Comparison of ENCODE assay signal across 16 cellular contexts in the genomic region with DNA sequence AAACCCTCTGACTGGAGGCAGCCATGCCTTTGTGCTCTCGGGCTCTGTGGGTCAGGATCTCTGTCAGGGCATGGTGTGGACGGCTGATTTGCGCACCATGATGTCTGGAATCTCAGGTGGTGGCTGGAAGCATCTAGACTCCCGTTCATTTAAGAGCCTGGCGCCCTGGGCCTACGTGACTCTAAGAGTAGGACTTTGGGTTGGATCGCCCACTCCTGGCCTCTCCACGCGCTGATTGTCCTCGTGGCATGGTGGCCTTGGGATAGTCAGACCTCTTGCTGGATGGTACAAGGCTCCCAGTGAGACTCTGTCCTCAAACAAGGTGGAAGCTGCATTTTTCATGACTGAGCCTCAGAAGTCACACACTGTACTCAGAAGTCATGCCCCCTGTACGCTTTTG.
DNase-seq lines count a peak whose midpoint lies in the region; ATAC-seq and TF ChIP-seq lines count a peak whose summit lies in the region.
"Had no signal": no experiment of that assay in that cellular context is flagged by ENCODE, and none has a peak within 500 bp of the region (broad histone marks: within the 10 kb centered on the region; RNA-seq: fewer than 3 reads in every experiment).

No MANE protein-coding gene starts in this region.

- no peaks in the 10 kb centered on the region for H3K4me1 Mint-ChIP-seq in activated CD4-positive, alpha-beta T cell treated with anti-CD3 and anti-CD28 coated beads, Interleukin-2, amount 10 ng/mL, durations not matched to agents 24 days and 14 days

- H3K36me3 Mint-ChIP-seq in activated CD4-positive, alpha-beta T cell treated with anti-CD3 and anti-CD28 coated beads, Interleukin-2, amount 10 ng/mL, durations not matched to agents 24 days and 14 days (ENCODE audit: low read depth): peaks cover 16% of the 10 kb centered on the region

- no peak overlapping the region for H3K27ac Mint-ChIP-seq in activated CD4-positive, alpha-beta T cell treated with anti-CD3 and anti-CD28 coated beads, Interleukin-2, amount 10 ng/mL, durations not matched to agents 24 days and 14 days
- H3K27ac Mint-ChIP-seq: CD4-positive, alpha-beta memory T cell had no signal

- intact Hi-C loops in posterior vena cava (cut with DNase I): no loop called here
- intact Hi-C loops in activated CD4-positive, alpha-beta T cell treated with anti-CD3 and anti-CD28 coated beads, Interleukin-2, amount 10 ng/mL, durations not matched to agents 24 days and 14 days (cut with micrococcal nuclease): no loop called here
- intact Hi-C loops in left colon (cut with DNase I, micrococcal nuclease): no loop called here

- no peaks in the 10 kb centered on the region for H3K27me3 Mint-ChIP-seq in activated CD4-positive, alpha-beta T cell treated with anti-CD3 and anti-CD28 coated beads, Interleukin-2, amount 10 ng/mL, durations not matched to agents 24 days and 14 days
- H3K27me3 Mint-ChIP-seq: CD4-positive, alpha-beta memory T cell had no signal

- no peak for ATAC-seq in left colon

- peak overlapping the region; percentile 64 for H3K27ac ChIP-seq in VCaP
- H3K27ac ChIP-seq: GM23248 had no signal

- no peak for TF ChIP-seq CTCF in VCaP (conservative IDR thresholded peaks at IDR 0.05)

- DNase-seq in mesenteric fat pad (ENCODE audit: low spot score) (peak; percentile 75), posterior vena cava (ENCODE audit: low spot score) (peak; percentile 54), NCI-H2081 treated with DMSO at 0.1 percent for 48 hours (lab: John Stamatoyannopoulos, UW) (no peak), left colon (no peak)
- no peak for DNase-seq in activated effector memory CD4-positive, alpha-beta T cell treated with anti-CD3 and anti-CD28 coated beads, Interleukin-2, amount 50 U/mL, for 16 hours
- no peak for DNase-seq in activated CD4-positive, alpha-beta T cell treated with anti-CD3 and anti-CD28 coated beads, Interleukin-2, amount 10 ng/mL, durations not matched to agents 24 days and 14 days
- DNase-seq: C1 segment of cervical spinal cord; Calu3; CD4-positive, alpha-beta memory T cell; COR-L47; DMS153; DND-41; GM23248; H7; HCEC 1CT had no signal

- H3K4me3 Mint-ChIP-seq in activated CD4-positive, alpha-beta T cell treated with anti-CD3 and anti-CD28 coated beads, Interleukin-2, amount 10 ng/mL, durations not matched to agents 24 days and 14 days: no peak overlapping the region
- H3K4me3 Mint-ChIP-seq: CD4-positive, alpha-beta memory T cell had no signal

- H3K9me3 Mint-ChIP-seq in activated CD4-positive, alpha-beta T cell treated with anti-CD3 and anti-CD28 coated beads, Interleukin-2, amount 10 ng/mL, durations not matched to agents 24 days and 14 days: no peaks in the 10 kb centered on the region
- H3K9me3 Mint-ChIP-seq: CD4-positive, alpha-beta memory T cell had no signal

Comparison
In these comparisons a context has a peak if more than half of its experiments do, and no peak if none do; other contexts are left out.
1. DNase-seq: peak in mesenteric fat pad (single experiment) and posterior vena cava (single experiment); none in activated effector memory CD4-positive, alpha-beta T cell treated with anti-CD3 and anti-CD28 coated beads, Interleukin-2, amount 50 U/mL, for 16 hours (single experiment), NCI-H2081 treated with DMSO at 0.1 percent for 48 hours (single experiment), activated CD4-positive, alpha-beta T cell treated with anti-CD3 and anti-CD28 coated beads, Interleukin-2, amount 10 ng/mL, durations not matched to agents 24 days and 14 days (single experiment) and left colon (0 of 2).